ENCODE assay signal across 17 cellular contexts in the genomic region with DNA sequence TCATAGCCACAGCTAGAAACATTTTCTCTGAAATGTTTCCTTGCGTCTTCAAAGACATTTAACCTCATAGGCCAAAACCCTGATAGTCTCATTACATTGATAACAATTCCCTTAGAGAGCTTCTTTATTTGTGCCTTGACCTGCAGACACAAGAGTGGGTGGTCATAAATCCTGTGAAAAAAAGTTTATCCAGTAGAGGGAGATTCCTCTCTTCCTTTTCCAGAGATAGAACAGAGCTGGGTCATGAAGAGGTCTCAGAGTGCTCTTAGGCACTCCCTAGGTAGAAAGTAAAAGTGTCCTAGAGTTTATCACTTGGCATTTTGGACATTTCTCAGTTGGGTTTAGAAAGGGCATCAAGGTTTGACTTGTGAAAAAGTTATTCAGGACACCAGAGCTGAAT.
DNase-seq lines count a peak whose midpoint lies in the region; ATAC-seq and TF ChIP-seq lines count a peak whose summit lies in the region.
"Had no signal": no experiment of that assay in that cellular context is flagged by ENCODE, and none has a peak within 500 bp of the region (broad histone marks: within the 10 kb centered on the region; RNA-seq: fewer than 3 reads in every experiment).

No MANE protein-coding gene starts in this region.

- no peaks in the 10 kb centered on the region for H3K4me1 ChIP-seq in ectodermal cell (ENCODE audit: control insufficient read depth, insufficient read depth, low read length)
- H3K4me1 ChIP-seq: SJCRH30 had no signal

- no peak overlapping the region for H3K4me3 Mint-ChIP-seq in mesothelial cell of epicardium
- H3K4me3 Mint-ChIP-seq in T-cell = no peak overlapping the region
- H3K4me3 Mint-ChIP-seq: B cell; CD8-positive, alpha-beta T cell had no signal

- H3K9me3 Mint-ChIP-seq in mesothelial cell of epicardium = peaks cover 22% of the 10 kb centered on the region
- H3K9me3 Mint-ChIP-seq in T-cell = peaks cover 14 to 22% (median 19%) of the 10 kb centered on the region in 3 donors

- WGBS in ectodermal cell, 2 experiments = 30 to 40% methylated on average over 1 of the region's 1 CpG

- POLR2A ChIA-PET in T-cell (lab: Charles Lee) = no interaction called here

- H3K9me3 ChIP-seq in ectodermal cell (ENCODE audit: control insufficient read depth, low read length) = no peaks in the 10 kb centered on the region
- H3K9me3 ChIP-seq: SJCRH30 had no signal

- H3K4me1 Mint-ChIP-seq in mesothelial cell of epicardium = peaks cover 15% of the 10 kb centered on the region
- H3K4me1 Mint-ChIP-seq in T-cell = no peaks in the 10 kb centered on the region
- H3K4me1 Mint-ChIP-seq: B cell had no signal

- peak; percentile 24 for TF ChIP-seq CTCF in AG10803 (conservative IDR thresholded peaks at IDR 0.05; ENCODE audit: low read length)
- no peak for TF ChIP-seq CTCF in mesothelial cell of epicardium (IDR thresholded peaks at IDR 0.05; ENCODE audit: unreplicated experiment)

- H3K27me3 Mint-ChIP-seq in mesothelial cell of epicardium (ENCODE audit: low read depth) = no peaks in the 10 kb centered on the region
- no peaks in the 10 kb centered on the region for H3K27me3 Mint-ChIP-seq in T-cell
- H3K27me3 Mint-ChIP-seq: B cell had no signal

- peak overlapping the region; percentile 9 for H3K27ac ChIP-seq in ectodermal cell (ENCODE audit: insufficient read depth, low read depth, low read length, poor library complexity, severe bottlenecking)
- H3K27ac ChIP-seq: HL-60, SJCRH30 had no signal

- no peak overlapping the region for H3K4me3 ChIP-seq in AG10803 (ENCODE audit: low read length)
- no peak overlapping the region for H3K4me3 ChIP-seq in H7 (ENCODE audit: insufficient read depth, low read depth, low read length)
- no peak overlapping the region for H3K4me3 ChIP-seq in ectodermal cell (ENCODE audit: insufficient read depth, low read depth, low read length)
- H3K4me3 ChIP-seq: SJCRH30 had no signal

- ATAC-seq in T-cell (replicated peaks in 1 of 4) = no peak
- ATAC-seq: CD8-positive, alpha-beta T cell had no signal

- H3K36me3 Mint-ChIP-seq in mesothelial cell of epicardium (peaks cover 14% of the 10 kb centered on the region), T-cell (no peaks in the 10 kb centered on the region)
- H3K36me3 Mint-ChIP-seq: CD8-positive, alpha-beta T cell had no signal

- H3K36me3 ChIP-seq in H7 (replicated peaks; ENCODE audit: control insufficient read depth, insufficient read depth, low read length) (no peaks in the 10 kb centered on the region), ectodermal cell (ENCODE audit: control insufficient read depth, insufficient read depth, low read length) (no peaks in the 10 kb centered on the region)
- H3K36me3 ChIP-seq: SJCRH30 had no signal

- DNase-seq in AG10803 (ENCODE audit: low read depth) = no peak
- DNase-seq in H7 = peak; percentile 2
- DNase-seq in mesothelial cell of epicardium (ENCODE audit: low spot score in 2 of 2, unreplicated experiment in 2 of 2) = no peak
- no peak for DNase-seq in DMS114 treated with DMSO at 0.1 percent for 48 hours (lab: John Stamatoyannopoulos, UW; ENCODE audit: unreplicated experiment)
- DNase-seq in HK-2 (ENCODE audit: unreplicated experiment) = no peak
- no peak for DNase-seq in T-cell
- DNase-seq: ACHN; CD8-positive, alpha-beta T cell; KBM-7; NCI-H1048; NCI-H2107; NCI-H748 treated with DMSO at 0.1 percent for 48 hours; RPMI8226; SJCRH30 had no signal

- H3K27me3 ChIP-seq in H7 (ENCODE audit: control insufficient read depth, insufficient read depth, low read length) (no peaks in the 10 kb centered on the region), ectodermal cell (ENCODE audit: control insufficient read depth, insufficient read depth, low read length, poor library complexity, severe bottlenecking) (no peaks in the 10 kb centered on the region)
- H3K27me3 ChIP-seq: SJCRH30 had no signal

- CTCF ChIA-PET in T-cell (lab: Charles Lee) = no interaction called here

- H3K27ac Mint-ChIP-seq in mesothelial cell of epicardium (peak overlapping the region; percentile 79), T-cell (no peak overlapping the region)
- H3K27ac Mint-ChIP-seq: B cell; CD8-positive, alpha-beta T cell had no signal
